14 cellular contexts compared by ENCODE assay signal in the genomic region with DNA sequence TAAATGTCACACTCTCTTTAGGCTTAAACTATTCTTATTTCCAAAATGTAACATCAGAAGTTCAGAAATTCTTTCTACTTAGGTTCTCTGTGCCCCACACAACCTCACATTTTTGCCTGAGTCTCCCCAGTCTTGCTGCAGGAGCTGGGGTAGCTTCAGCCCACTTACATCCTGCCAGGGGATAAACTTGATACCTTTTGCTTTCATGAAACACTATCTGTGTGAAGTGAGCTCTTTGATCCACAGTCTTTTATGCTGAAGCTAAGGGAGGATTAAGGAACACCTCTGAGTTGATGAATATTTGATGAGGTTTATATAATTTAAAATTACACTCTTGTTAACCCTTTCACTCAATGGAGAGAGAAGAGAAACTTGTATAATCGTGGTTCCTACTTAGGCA.
DNase-seq lines count a peak whose midpoint lies in the region; ATAC-seq and TF ChIP-seq lines count a peak whose summit lies in the region.
"Had no signal": no experiment of that assay in that cellular context is flagged by ENCODE, and none has a peak within 500 bp of the region (broad histone marks: within the 10 kb centered on the region; RNA-seq: fewer than 3 reads in every experiment).

No MANE protein-coding gene starts in this region.

- H3K27ac Mint-ChIP-seq in mesothelial cell of epicardium = peak overlapping the region; percentile 87
- H3K27ac Mint-ChIP-seq: B cell; CD8-positive, alpha-beta T cell; H9 had no signal

- intact Hi-C loops in left colon (cut with DNase I, micrococcal nuclease) = no loop called here

- no peaks in the 10 kb centered on the region for H3K36me3 Mint-ChIP-seq in mesothelial cell of epicardium
- H3K36me3 Mint-ChIP-seq: CD8-positive, alpha-beta T cell had no signal

- DNase-seq in NCI-H2171 treated with DMSO at 0.1 percent for 48 hours (lab: John Stamatoyannopoulos, UW) = peak; percentile 56
- DNase-seq in NCI-H2171 (lab: John Stamatoyannopoulos, UW) = no peak
- peak; percentile 44 for DNase-seq in NCI-H69 (lab: John Stamatoyannopoulos, UW)
- no peak for DNase-seq in mesothelial cell of epicardium (ENCODE audit: low spot score in 2 of 2, unreplicated experiment in 2 of 2)
- no peak for DNase-seq in GM10266 (ENCODE audit: extremely low spot score)
- no peak for DNase-seq in T1000 (lab: John Stamatoyannopoulos, UW)
- no peak for DNase-seq in left colon
- DNase-seq: Calu3; CD8-positive, alpha-beta T cell; DMS79 treated with DMSO at 0.1 percent for 48 hours; EL; H9 had no signal

- no peak for ATAC-seq in left colon
- ATAC-seq: CD8-positive, alpha-beta T cell; HepG2 had no signal

- H3K27me3 Mint-ChIP-seq in mesothelial cell of epicardium (ENCODE audit: low read depth) = no peaks in the 10 kb centered on the region
- H3K27me3 Mint-ChIP-seq: B cell had no signal

- TF ChIP-seq CTCF in mesothelial cell of epicardium (IDR thresholded peaks at IDR 0.05; ENCODE audit: unreplicated experiment) (no peak), GM10266 (IDR thresholded peaks at IDR 0.05; ENCODE audit: control insufficient read depth, insufficient read depth, low read depth, missing control alignments) (no peak)

- H3K4me3 Mint-ChIP-seq in mesothelial cell of epicardium = no peak overlapping the region
- H3K4me3 Mint-ChIP-seq: B cell; CD8-positive, alpha-beta T cell; H9 had no signal

- H3K4me1 Mint-ChIP-seq in mesothelial cell of epicardium = peaks cover 54% of the 10 kb centered on the region

- H3K9me3 Mint-ChIP-seq in mesothelial cell of epicardium = no peaks in the 10 kb centered on the region
- H3K9me3 Mint-ChIP-seq: CD8-positive, alpha-beta T cell; H9 had no signal

Comparison
In these comparisons a context has a peak if more than half of its experiments do, and no peak if none do; other contexts are left out.
1. DNase-seq: peak in NCI-H2171 treated with DMSO at 0.1 percent for 48 hours (single experiment) and NCI-H69 (single experiment); none in NCI-H2171 (single experiment), mesothelial cell of epicardium (0 of 2), GM10266 (single experiment), T1000 (single experiment) and left colon (0 of 2).